Comparison of ENCODE assay signal across 8 cellular contexts in the genomic region with DNA sequence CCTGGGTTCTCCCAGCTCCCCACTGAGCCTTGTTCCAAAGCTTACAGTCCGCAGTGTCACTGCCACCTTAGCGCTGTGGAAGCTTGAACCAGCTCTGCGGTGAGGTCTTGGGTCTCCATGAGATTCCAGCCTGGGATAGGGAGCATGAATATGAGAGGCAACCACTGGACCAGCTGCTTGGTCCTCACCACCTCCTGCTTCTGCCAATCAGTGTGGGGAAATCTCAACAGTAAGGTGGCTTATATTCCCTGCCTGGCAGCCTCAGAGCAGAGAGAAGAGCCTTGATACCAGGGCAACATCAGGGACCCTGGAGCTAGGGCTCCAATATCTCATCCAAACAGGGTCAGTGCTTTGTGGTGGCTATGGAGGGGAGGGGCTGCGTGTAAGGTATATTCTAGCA. TPM values are rescaled to one million over a fixed set of nuclear protein-coding genes. Genes with fewer than 3 reads are reported as not detected.
A peak's percentile ranks its signal among the peaks of the same experiment; 100 is the strongest.
DNase-seq lines count a peak whose midpoint lies in the region; ATAC-seq and TF ChIP-seq lines count a peak whose summit lies in the region.

No MANE protein-coding gene starts in this region.

- intact Hi-C loops in left ventricle myocardium superior (cut with micrococcal nuclease): no loop called here

- peak overlapping the region; percentile 79 for H3K4me3 Mint-ChIP-seq in WTC11
- peak overlapping the region; percentile 87 for H3K4me3 Mint-ChIP-seq in stimulated activated memory B cell treated with anti-CD40 and anti-IgM and Interleukin-4, amounts not matched to agents 10 μg/mL and 1 μg/mL and 100 μg/mL, for 72 hours

- DNase-seq in NCI-H1417 (lab: John Stamatoyannopoulos, UW): peak in 2 of 3 experiments; percentile 52 to 61
- DNase-seq in NCI-H1417 treated with DMSO at 0.1 percent for 48 hours (lab: John Stamatoyannopoulos, UW): no peak
- DNase-seq in WTC11 (ENCODE audit: low spot score): no peak
- no peak for DNase-seq in left ventricle myocardium superior
- no peak for DNase-seq in activated gamma-delta T cell treated with Interleukin-2 at 50 U/mL for 16 hours
- no peak for DNase-seq in occipital lobe (lab: John Stamatoyannopoulos, UW)

- peaks cover 19% of the 10 kb centered on the region for H3K4me1 Mint-ChIP-seq in WTC11
- H3K4me1 Mint-ChIP-seq in stimulated activated memory B cell treated with anti-CD40 and anti-IgM and Interleukin-4, amounts not matched to agents 10 μg/mL and 1 μg/mL and 100 μg/mL, for 72 hours: peaks cover 52% of the 10 kb centered on the region

- no peaks in the 10 kb centered on the region for H3K9me3 Mint-ChIP-seq in WTC11
- no peaks in the 10 kb centered on the region for H3K9me3 Mint-ChIP-seq in stimulated activated memory B cell treated with anti-CD40 and anti-IgM and Interleukin-4, amounts not matched to agents 10 μg/mL and 1 μg/mL and 100 μg/mL, for 72 hours

- CTCF ChIA-PET in WTC11 (lab: Charles Lee): interaction anchor here (1.1 to 1.7 kb wide), 4 partner anchors 10 to 253 kb away, joined by 4 to 6 read pairs (median 4); no protein-coding TSS in a partner anchor

- H3K27ac Mint-ChIP-seq in WTC11: no peak overlapping the region
- peak overlapping the region; percentile 77 for H3K27ac Mint-ChIP-seq in stimulated activated memory B cell treated with anti-CD40 and anti-IgM and Interleukin-4, amounts not matched to agents 10 μg/mL and 1 μg/mL and 100 μg/mL, for 72 hours

- H3K36me3 Mint-ChIP-seq in WTC11: no peaks in the 10 kb centered on the region
- peaks cover 6% of the 10 kb centered on the region for H3K36me3 Mint-ChIP-seq in stimulated activated memory B cell treated with anti-CD40 and anti-IgM and Interleukin-4, amounts not matched to agents 10 μg/mL and 1 μg/mL and 100 μg/mL, for 72 hours

- ATAC-seq in WTC11 (peak; percentile 11), left ventricle myocardium superior (peak; percentile 4), HG03442 (IDR thresholded peaks at IDR 0.05; ENCODE audit: unreplicated experiment) (no peak)
- no peak for ATAC-seq in stimulated activated memory B cell treated with anti-CD40 and anti-IgM and Interleukin-4, amounts not matched to agents 10 μg/mL and 1 μg/mL and 100 μg/mL, for 72 hours

- POLR2A ChIA-PET in WTC11 (lab: Charles Lee): interaction anchor here (1.2 kb wide), 1 partner anchor 123 kb away, joined by 3 read pairs; no protein-coding TSS in a partner anchor

- peaks cover 70% of the 10 kb centered on the region for H3K27me3 Mint-ChIP-seq in WTC11 (ENCODE audit: low read depth)
- no peaks in the 10 kb centered on the region for H3K27me3 Mint-ChIP-seq in stimulated activated memory B cell treated with anti-CD40 and anti-IgM and Interleukin-4, amounts not matched to agents 10 μg/mL and 1 μg/mL and 100 μg/mL, for 72 hours

- no peak for TF ChIP-seq CTCF in WTC11 (IDR thresholded peaks at IDR 0.05)

TF ChIP-seq in WTC11, 78 proteins besides CTCF, POLR2A, EP300 and RAD21:
- no peak for TF ChIP-seq HMGA2 (CRISPR knock-in tag; IDR thresholded peaks at IDR 0.05)
- TF ChIP-seq, protein P1, sequence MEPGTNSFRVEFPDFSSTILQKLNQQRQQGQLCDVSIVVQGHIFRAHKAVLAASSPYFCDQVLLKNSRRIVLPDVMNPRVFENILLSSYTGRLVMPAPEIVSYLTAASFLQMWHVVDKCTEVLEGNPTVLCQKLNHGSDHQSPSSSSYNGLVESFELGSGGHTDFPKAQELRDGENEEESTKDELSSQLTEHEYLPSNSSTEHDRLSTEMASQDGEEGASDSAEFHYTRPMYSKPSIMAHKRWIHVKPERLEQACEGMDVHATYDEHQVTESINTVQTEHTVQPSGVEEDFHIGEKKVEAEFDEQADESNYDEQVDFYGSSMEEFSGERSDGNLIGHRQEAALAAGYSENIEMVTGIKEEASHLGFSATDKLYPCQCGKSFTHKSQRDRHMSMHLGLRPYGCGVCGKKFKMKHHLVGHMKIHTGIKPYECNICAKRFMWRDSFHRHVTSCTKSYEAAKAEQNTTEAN (CRISPR knock-in tag; IDR thresholded peaks at IDR 0.05): no peak
- no peak for TF ChIP-seq ZNF317 (CRISPR knock-in tag; IDR thresholded peaks at IDR 0.05; ENCODE audit: borderline replicate concordance, low read depth)

RNA-seq across cellular contexts. Expression of gene CD44, which starts 0.9 kb away (rescaled TPM):
- total RNA-seq in WTC11 (2021): 9.6 to 12.0 TPM (median 10.3 TPM) in 3 replicates
- total RNA-seq in left ventricle myocardium superior: 19.6 TPM
- 6.2 TPM for total RNA-seq in occipital lobe

Comparison
In these comparisons a context has a peak if more than half of its experiments do, and no peak if none do; other contexts are left out.
1. DNase-seq: peak in NCI-H1417 (2 of 3); none in NCI-H1417 treated with DMSO at 0.1 percent for 48 hours (single experiment), WTC11 (single experiment), left ventricle myocardium superior (single experiment), activated gamma-delta T cell treated with Interleukin-2 at 50 U/mL for 16 hours (single experiment) and occipital lobe (single experiment).
2. ATAC-seq: peak in WTC11 (single experiment) and left ventricle myocardium superior (single experiment); none in stimulated activated memory B cell treated with anti-CD40 and anti-IgM and Interleukin-4, amounts not matched to agents 10 μg/mL and 1 μg/mL and 100 μg/mL, for 72 hours (single experiment) and HG03442 (single experiment).